ENCODE assay signal across 25 cellular contexts in the genomic region with DNA sequence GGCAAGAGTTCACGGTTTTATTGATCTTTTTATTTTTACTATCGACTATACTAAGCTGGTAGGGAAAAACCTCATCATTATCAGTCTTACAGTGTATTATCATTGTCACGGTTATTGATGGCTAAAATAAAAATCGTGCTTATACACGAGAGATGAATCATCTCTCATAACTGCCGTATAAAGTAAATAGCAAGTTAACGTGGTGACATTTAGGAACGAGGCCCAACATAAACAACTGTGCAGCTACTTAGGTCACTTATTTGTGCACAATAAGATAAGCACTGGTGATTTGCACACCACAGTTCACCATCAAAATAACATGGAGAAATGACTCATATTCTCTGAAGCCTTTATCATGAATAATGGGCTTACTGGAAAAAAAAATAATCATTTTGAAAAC.
DNase-seq lines count a peak whose midpoint lies in the region; FAIRE-seq and TF ChIP-seq lines count a peak whose summit lies in the region.
"Had no signal": no experiment of that assay in that cellular context is flagged by ENCODE, and none has a peak within 500 bp of the region (broad histone marks: within the 10 kb centered on the region; RNA-seq: fewer than 3 reads in every experiment).

No MANE protein-coding gene starts in this region.

- no peaks in the 10 kb centered on the region for H3K36me3 ChIP-seq in osteoblast (ENCODE audit: insufficient read depth, low read length)
- no peaks in the 10 kb centered on the region for H3K36me3 ChIP-seq in tibial nerve
- H3K36me3 ChIP-seq: HAP-1, transverse colon had no signal

- H3K27me3 ChIP-seq in osteoblast (ENCODE audit: insufficient read depth, low read length) (no peaks in the 10 kb centered on the region), tibial nerve (no peaks in the 10 kb centered on the region)
- H3K27me3 ChIP-seq: transverse colon had no signal

- no peak overlapping the region for H3K4me2 ChIP-seq in osteoblast (ENCODE audit: insufficient read depth, low read length)

- no peak for TF ChIP-seq POLR2A in tibial nerve (IDR thresholded peaks at IDR 0.05)

- 71 to 76% methylated on average over 8 of the region's 8 CpGs for WGBS in tibial nerve, 2 donors

- no peak overlapping the region for H2AFZ ChIP-seq in osteoblast (ENCODE audit: low read length)

- FAIRE-seq in HTR-8/SVneo (lab: Jason Lieb, UNC) = peak; percentile 16
- FAIRE-seq: bronchial epithelial cell, endothelial cell of umbilical vein, K562 had no signal

- H3K4me1 ChIP-seq in osteoblast (ENCODE audit: insufficient read depth, low read length) (peaks cover 16% of the 10 kb centered on the region), tibial nerve (peaks cover 0 to 19% (median 3%) of the 10 kb centered on the region in 4 donors)
- H3K4me1 ChIP-seq: transverse colon had no signal

- no peaks in the 10 kb centered on the region for H4K20me1 ChIP-seq in osteoblast (ENCODE audit: insufficient read depth, low read length)

- in situ Hi-C loops in astrocyte of the spinal cord (cut with HindIII; ENCODE audit: low sequenced_read_pairs) = no loop called here

- H3K27ac ChIP-seq in osteoblast (ENCODE audit: low read depth, low read length) (no peak overlapping the region), tibial nerve (no peak overlapping the region)
- H3K27ac ChIP-seq: transverse colon had no signal

- DNase-seq in EH (ENCODE audit: low read depth) (peak; percentile 80), HTR-8/SVneo (ENCODE audit: insufficient read length, low spot score) (no peak), astrocyte of the spinal cord (ENCODE audit: low read depth, low spot score) (peak; percentile 59), osteoblast (ENCODE audit: insufficient read length, low spot score, missing footprints) (peak; percentile 29), tibial nerve (ENCODE audit: low spot score in 2 of 2) (no peak)
- DNase-seq in activated CD4-positive, CD25-positive, alpha-beta regulatory T cell treated with anti-CD3 and anti-CD28 coated beads, Interleukin-2, amount 50 U/mL, for 72 hours = no peak
- no peak for DNase-seq in stimulated activated CD4-positive, alpha-beta T cell treated with anti-CD3 and anti-CD28 coated beads, Interleukin-2, amount 100 ng/mL, for 48 hours
- DNase-seq: activated CD4-positive, alpha-beta memory T cell treated with anti-CD3 and anti-CD28 coated beads, Interleukin-2, amount 10 ng/mL, durations not matched to agents 7 days and 5 days; activated CD4-positive, alpha-beta T cell treated with anti-CD3 and anti-CD28 coated beads for 1 hour; activated CD8-positive, alpha-beta memory T cell treated with anti-CD3 and anti-CD28 coated beads, Interleukin-2, amount 50 U/mL, for 48 hours; activated naive CD4-positive, alpha-beta T cell treated with anti-CD3 and anti-CD28 coated beads for 36 hours; Caco-2; DND-41; hypothalamus; immature natural killer cell; left colon; mammary epithelial cell; NCI-H2029 treated with DMSO at 0.1 percent for 48 hours; NCI-H524 treated with DMSO at 0.1 percent for 48 hours; stimulated activated CD4-positive, alpha-beta T cell treated with anti-CD3 and anti-CD28 coated beads, Interleukin-15, amount 100 ng/mL, for 24 hours; transverse colon had no signal

- H3K79me2 ChIP-seq in osteoblast (ENCODE audit: insufficient read depth, low read length) = no peaks in the 10 kb centered on the region

- H3K9me3 ChIP-seq in osteoblast (ENCODE audit: low read depth, low read length) (no peaks in the 10 kb centered on the region), tibial nerve (no peaks in the 10 kb centered on the region)
- H3K9me3 ChIP-seq: Caco-2, HAP-1, transverse colon had no signal

- TF ChIP-seq CTCF in astrocyte of the spinal cord (IDR thresholded peaks at IDR 0.05; ENCODE audit: low read depth, low read length) (no peak), osteoblast (IDR thresholded peaks at IDR 0.05; ENCODE audit: extremely low read depth, low read depth, low read length) (no peak), tibial nerve (IDR thresholded peaks at IDR 0.05) (no peak)

- TF ChIP-seq EP300 in tibial nerve (IDR thresholded peaks at IDR 0.05) = no peak

- H3K4me3 ChIP-seq in astrocyte of the spinal cord (ENCODE audit: low read depth, low read length) = no peak overlapping the region
- no peak overlapping the region for H3K4me3 ChIP-seq in osteoblast (ENCODE audit: insufficient read depth, low read length)
- H3K4me3 ChIP-seq in tibial nerve = no peak overlapping the region
- H3K4me3 ChIP-seq: HAP-1, K562, transverse colon had no signal

Comparison
In these comparisons a context has a peak if more than half of its experiments do, and no peak if none do; other contexts are left out.
1. DNase-seq: peak in EH (single experiment), astrocyte of the spinal cord (single experiment) and osteoblast (single experiment); none in HTR-8/SVneo (single experiment), activated CD4-positive, CD25-positive, alpha-beta regulatory T cell treated with anti-CD3 and anti-CD28 coated beads, Interleukin-2, amount 50 U/mL, for 72 hours (single experiment), stimulated activated CD4-positive, alpha-beta T cell treated with anti-CD3 and anti-CD28 coated beads, Interleukin-2, amount 100 ng/mL, for 48 hours (0 of 2) and tibial nerve (0 of 2).